ENCODE assay signal across 1 cellular context in the genomic region with DNA sequence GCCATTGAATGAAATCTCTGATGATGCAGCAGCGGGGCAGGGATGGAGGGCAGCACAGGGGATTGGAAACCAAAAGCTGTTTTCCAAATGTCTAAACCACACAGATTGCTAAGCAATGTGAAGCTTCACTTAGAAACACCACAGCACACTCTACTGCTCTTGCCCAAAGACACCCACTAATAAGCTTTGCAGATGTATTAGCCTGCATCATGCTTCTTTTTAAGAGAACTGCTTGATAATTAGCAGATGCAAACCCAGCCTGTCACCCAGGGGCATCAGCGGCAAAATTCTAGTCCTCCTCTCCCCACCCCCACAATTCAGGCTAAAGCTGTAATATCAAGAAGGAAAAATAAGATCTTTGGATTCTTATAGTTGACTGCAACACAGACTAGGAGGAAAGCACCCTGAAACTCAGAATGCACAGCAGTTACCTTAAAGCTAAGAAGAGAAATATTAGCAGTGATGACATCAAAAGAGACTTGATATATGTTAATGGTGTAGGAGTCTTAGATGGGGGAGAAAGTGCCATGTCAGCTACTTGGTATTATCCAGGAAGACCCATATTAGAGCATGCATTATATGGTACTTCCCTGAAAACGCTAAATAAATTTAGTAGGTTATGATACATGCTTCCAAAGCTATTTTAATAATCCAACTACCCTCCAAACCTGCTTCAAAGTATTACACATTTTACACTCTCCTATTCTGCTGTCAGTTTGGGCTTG.
TF ChIP-seq lines count a peak whose summit lies in the region.

No MANE protein-coding gene starts in this region.

TF ChIP-seq in SK-N-SH, 30 proteins besides CTCF, POLR2A, EP300 and RAD21 (continued from another document):
- TF ChIP-seq, protein P1, sequence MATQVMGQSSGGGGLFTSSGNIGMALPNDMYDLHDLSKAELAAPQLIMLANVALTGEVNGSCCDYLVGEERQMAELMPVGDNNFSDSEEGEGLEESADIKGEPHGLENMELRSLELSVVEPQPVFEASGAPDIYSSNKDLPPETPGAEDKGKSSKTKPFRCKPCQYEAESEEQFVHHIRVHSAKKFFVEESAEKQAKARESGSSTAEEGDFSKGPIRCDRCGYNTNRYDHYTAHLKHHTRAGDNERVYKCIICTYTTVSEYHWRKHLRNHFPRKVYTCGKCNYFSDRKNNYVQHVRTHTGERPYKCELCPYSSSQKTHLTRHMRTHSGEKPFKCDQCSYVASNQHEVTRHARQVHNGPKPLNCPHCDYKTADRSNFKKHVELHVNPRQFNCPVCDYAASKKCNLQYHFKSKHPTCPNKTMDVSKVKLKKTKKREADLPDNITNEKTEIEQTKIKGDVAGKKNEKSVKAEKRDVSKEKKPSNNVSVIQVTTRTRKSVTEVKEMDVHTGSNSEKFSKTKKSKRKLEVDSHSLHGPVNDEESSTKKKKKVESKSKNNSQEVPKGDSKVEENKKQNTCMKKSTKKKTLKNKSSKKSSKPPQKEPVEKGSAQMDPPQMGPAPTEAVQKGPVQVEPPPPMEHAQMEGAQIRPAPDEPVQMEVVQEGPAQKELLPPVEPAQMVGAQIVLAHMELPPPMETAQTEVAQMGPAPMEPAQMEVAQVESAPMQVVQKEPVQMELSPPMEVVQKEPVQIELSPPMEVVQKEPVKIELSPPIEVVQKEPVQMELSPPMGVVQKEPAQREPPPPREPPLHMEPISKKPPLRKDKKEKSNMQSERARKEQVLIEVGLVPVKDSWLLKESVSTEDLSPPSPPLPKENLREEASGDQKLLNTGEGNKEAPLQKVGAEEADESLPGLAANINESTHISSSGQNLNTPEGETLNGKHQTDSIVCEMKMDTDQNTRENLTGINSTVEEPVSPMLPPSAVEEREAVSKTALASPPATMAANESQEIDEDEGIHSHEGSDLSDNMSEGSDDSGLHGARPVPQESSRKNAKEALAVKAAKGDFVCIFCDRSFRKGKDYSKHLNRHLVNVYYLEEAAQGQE (IDR thresholded peaks at IDR 0.05; ENCODE audit: low read depth, low read length) = no peak
- no peak for TF ChIP-seq RXRA (IDR thresholded peaks at IDR 0.05; ENCODE audit: borderline replicate concordance, low read depth)
- TF ChIP-seq, protein P2, sequence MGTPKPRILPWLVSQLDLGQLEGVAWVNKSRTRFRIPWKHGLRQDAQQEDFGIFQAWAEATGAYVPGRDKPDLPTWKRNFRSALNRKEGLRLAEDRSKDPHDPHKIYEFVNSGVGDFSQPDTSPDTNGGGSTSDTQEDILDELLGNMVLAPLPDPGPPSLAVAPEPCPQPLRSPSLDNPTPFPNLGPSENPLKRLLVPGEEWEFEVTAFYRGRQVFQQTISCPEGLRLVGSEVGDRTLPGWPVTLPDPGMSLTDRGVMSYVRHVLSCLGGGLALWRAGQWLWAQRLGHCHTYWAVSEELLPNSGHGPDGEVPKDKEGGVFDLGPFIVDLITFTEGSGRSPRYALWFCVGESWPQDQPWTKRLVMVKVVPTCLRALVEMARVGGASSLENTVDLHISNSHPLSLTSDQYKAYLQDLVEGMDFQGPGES (IDR thresholded peaks at IDR 0.05; ENCODE audit: low read depth, low read length) = no peak
- no peak for TF ChIP-seq ELF1 (IDR thresholded peaks at IDR 0.05)
- no peak for TF ChIP-seq GABPA (IDR thresholded peaks at IDR 0.05; ENCODE audit: low read depth)
- peak; percentile 81 for TF ChIP-seq FOXJ3 (CRISPR knock-in tag; IDR thresholded peaks at IDR 0.05)
- no peak for TF ChIP-seq POLR2AphosphoS5 (IDR thresholded peaks at IDR 0.05; ENCODE audit: low read depth, low read length)
- no peak for TF ChIP-seq RFX5 (IDR thresholded peaks at IDR 0.05; ENCODE audit: low read length)
- TF ChIP-seq JUND (IDR thresholded peaks at IDR 0.05) = no peak
- TF ChIP-seq TCF12 (IDR thresholded peaks at IDR 0.05) = no peak
- no peak for TF ChIP-seq SIN3A (IDR thresholded peaks at IDR 0.05; ENCODE audit: borderline replicate concordance, low read depth, low read length)
- no peak for TF ChIP-seq EZH2phosphoT487 (IDR thresholded peaks at IDR 0.05; ENCODE audit: borderline replicate concordance, low read depth)
- TF ChIP-seq, protein P3, sequence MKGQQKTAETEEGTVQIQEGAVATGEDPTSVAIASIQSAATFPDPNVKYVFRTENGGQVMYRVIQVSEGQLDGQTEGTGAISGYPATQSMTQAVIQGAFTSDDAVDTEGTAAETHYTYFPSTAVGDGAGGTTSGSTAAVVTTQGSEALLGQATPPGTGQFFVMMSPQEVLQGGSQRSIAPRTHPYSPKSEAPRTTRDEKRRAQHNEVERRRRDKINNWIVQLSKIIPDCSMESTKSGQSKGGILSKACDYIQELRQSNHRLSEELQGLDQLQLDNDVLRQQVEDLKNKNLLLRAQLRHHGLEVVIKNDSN (IDR thresholded peaks at IDR 0.05; ENCODE audit: borderline replicate concordance, low read depth) = no peak
- no peak for TF ChIP-seq TAF1 (IDR thresholded peaks at IDR 0.05; ENCODE audit: borderline replicate concordance, low read depth, low read length)
- TF ChIP-seq RCOR1 (IDR thresholded peaks at IDR 0.05; ENCODE audit: low read length) = peak; percentile 75; the same call in 1 of the 2 replicates
- TF ChIP-seq, protein P4, sequence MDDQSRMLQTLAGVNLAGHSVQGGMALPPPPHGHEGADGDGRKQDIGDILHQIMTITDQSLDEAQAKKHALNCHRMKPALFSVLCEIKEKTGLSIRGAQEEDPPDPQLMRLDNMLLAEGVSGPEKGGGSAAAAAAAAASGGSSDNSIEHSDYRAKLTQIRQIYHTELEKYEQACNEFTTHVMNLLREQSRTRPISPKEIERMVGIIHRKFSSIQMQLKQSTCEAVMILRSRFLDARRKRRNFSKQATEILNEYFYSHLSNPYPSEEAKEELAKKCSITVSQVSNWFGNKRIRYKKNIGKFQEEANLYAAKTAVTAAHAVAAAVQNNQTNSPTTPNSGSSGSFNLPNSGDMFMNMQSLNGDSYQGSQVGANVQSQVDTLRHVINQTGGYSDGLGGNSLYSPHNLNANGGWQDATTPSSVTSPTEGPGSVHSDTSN (IDR thresholded peaks at IDR 0.05) = no peak
- TF ChIP-seq, protein P5, sequence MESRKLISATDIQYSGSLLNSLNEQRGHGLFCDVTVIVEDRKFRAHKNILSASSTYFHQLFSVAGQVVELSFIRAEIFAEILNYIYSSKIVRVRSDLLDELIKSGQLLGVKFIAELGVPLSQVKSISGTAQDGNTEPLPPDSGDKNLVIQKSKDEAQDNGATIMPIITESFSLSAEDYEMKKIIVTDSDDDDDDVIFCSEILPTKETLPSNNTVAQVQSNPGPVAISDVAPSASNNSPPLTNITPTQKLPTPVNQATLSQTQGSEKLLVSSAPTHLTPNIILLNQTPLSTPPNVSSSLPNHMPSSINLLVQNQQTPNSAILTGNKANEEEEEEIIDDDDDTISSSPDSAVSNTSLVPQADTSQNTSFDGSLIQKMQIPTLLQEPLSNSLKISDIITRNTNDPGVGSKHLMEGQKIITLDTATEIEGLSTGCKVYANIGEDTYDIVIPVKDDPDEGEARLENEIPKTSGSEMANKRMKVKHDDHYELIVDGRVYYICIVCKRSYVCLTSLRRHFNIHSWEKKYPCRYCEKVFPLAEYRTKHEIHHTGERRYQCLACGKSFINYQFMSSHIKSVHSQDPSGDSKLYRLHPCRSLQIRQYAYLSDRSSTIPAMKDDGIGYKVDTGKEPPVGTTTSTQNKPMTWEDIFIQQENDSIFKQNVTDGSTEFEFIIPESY (IDR thresholded peaks at IDR 0.05; ENCODE audit: borderline replicate concordance, low read depth) = no peak
- no peak for TF ChIP-seq MEF2A (IDR thresholded peaks at IDR 0.05; ENCODE audit: borderline replicate concordance, low read depth)
- TF ChIP-seq, protein P6, sequence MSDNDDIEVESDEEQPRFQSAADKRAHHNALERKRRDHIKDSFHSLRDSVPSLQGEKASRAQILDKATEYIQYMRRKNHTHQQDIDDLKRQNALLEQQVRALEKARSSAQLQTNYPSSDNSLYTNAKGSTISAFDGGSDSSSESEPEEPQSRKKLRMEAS (IDR thresholded peaks at IDR 0.05; ENCODE audit: low read depth) = no peak
- TF ChIP-seq, protein P7, sequence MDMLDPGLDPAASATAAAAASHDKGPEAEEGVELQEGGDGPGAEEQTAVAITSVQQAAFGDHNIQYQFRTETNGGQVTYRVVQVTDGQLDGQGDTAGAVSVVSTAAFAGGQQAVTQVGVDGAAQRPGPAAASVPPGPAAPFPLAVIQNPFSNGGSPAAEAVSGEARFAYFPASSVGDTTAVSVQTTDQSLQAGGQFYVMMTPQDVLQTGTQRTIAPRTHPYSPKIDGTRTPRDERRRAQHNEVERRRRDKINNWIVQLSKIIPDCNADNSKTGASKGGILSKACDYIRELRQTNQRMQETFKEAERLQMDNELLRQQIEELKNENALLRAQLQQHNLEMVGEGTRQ (IDR thresholded peaks at IDR 0.05; ENCODE audit: borderline replicate concordance, low read depth, low read length) = no peak
TF ChIP-seq in SK-N-SH: peak in this region for 5.
